24 cellular contexts compared by ENCODE assay signal in the genomic region with DNA sequence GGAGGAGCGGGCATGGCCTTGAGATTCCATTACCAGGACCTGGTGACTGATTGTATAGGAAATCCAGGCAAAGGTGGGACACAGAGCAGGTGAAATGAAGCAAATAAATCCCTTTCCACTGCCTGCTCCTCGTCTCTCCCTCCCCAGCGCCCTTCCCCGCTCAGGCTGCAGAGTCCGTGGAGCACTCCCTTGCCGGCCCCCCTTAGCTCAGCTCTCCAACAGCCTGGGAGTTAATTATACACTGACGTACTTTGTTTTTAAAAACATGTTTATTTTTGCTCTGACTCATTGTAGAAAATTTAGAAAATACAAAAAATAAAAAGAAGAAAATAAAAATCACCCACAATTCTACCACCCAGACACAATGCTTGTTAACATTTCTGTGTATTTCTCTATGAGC.
DNase-seq lines count a peak whose midpoint lies in the region; ATAC-seq and TF ChIP-seq lines count a peak whose summit lies in the region.
"Had no signal": no experiment of that assay in that cellular context is flagged by ENCODE, and none has a peak within 500 bp of the region (broad histone marks: within the 10 kb centered on the region; RNA-seq: fewer than 3 reads in every experiment).

No MANE protein-coding gene starts in this region.

- peaks cover 4 to 87% of the 10 kb centered on the region in 2 experiments for H3K27me3 ChIP-seq in mesenchymal stem cell (ENCODE audit: control insufficient read depth in 1 of 2, insufficient read depth in 1 of 2, low read length in 2 of 2)
- H3K27me3 ChIP-seq in upper lobe of right lung = no peaks in the 10 kb centered on the region

- H3K23ac ChIP-seq in mesenchymal stem cell (ENCODE audit: low read length in 2 of 2) = peak overlapping the region in 1 of 2 experiments; percentile 10

- H4K91ac ChIP-seq in mesenchymal stem cell (ENCODE audit: low read length) = no peak overlapping the region

- intact Hi-C loops in upper lobe of right lung (cut with DNase I) = no loop called here
- intact Hi-C loops in activated CD4-positive, alpha-beta memory T cell treated with anti-CD3 and anti-CD28 coated beads for 36 hours (cut with micrococcal nuclease) = no loop called here

- no peak overlapping the region for H4K8ac ChIP-seq in mesenchymal stem cell (ENCODE audit: low read length)

- no peak for ATAC-seq in upper lobe of right lung

- 44% methylated on average over 4 of the region's 7 CpGs for WGBS in mesenchymal stem cell

- no peak for TF ChIP-seq CTCF in upper lobe of right lung (IDR thresholded peaks at IDR 0.05)

- H3K9me3 Mint-ChIP-seq in activated naive CD4-positive, alpha-beta T cell treated with anti-CD3 and anti-CD28 coated beads, Interleukin-2, amount 10 ng/mL, durations not matched to agents 7 days and 5 days = no peaks in the 10 kb centered on the region
- H3K9me3 Mint-ChIP-seq in activated CD4-positive, alpha-beta memory T cell treated with anti-CD3 and anti-CD28 coated beads for 36 hours = no peaks in the 10 kb centered on the region
- H3K9me3 Mint-ChIP-seq: activated naive CD4-positive, alpha-beta T cell treated with anti-CD3 and anti-CD28 coated beads, Interleukin-2, amount 50 U/mL, for 24 hours had no signal

- H3K27ac ChIP-seq in mesenchymal stem cell (ENCODE audit: low read length, poor library complexity, severe bottlenecking) (no peak overlapping the region), upper lobe of right lung (no peak overlapping the region)
- H3K27ac ChIP-seq: neutrophil, SJCRH30 had no signal

- H3K18ac ChIP-seq in mesenchymal stem cell (ENCODE audit: low read depth in 1 of 2, low read length in 2 of 2) = no peak overlapping the region

- H3K4me1 Mint-ChIP-seq in activated naive CD4-positive, alpha-beta T cell treated with anti-CD3 and anti-CD28 coated beads, Interleukin-2, amount 10 ng/mL, durations not matched to agents 7 days and 5 days = peaks cover 6% of the 10 kb centered on the region
- no peaks in the 10 kb centered on the region for H3K4me1 Mint-ChIP-seq in activated CD4-positive, alpha-beta memory T cell treated with anti-CD3 and anti-CD28 coated beads for 36 hours (ENCODE audit: low read depth)
- H3K4me1 Mint-ChIP-seq: activated naive CD4-positive, alpha-beta T cell treated with anti-CD3 and anti-CD28 coated beads, Interleukin-2, amount 50 U/mL, for 24 hours had no signal

- no peak overlapping the region for H2BK120ac ChIP-seq in mesenchymal stem cell (ENCODE audit: low read depth, low read length)

- no peak overlapping the region for H2AK5ac ChIP-seq in mesenchymal stem cell (ENCODE audit: low read length, severe bottlenecking)

- peak overlapping the region in 1 of 2 experiments; percentile 67 for H3K4ac ChIP-seq in mesenchymal stem cell (ENCODE audit: low read depth in 1 of 2, low read length in 2 of 2)

- H3K79me1 ChIP-seq in mesenchymal stem cell (replicated peaks; ENCODE audit: low read length, poor library complexity, severe bottlenecking) = no peaks in the 10 kb centered on the region

- no peak overlapping the region for H3K4me3 Mint-ChIP-seq in activated naive CD4-positive, alpha-beta T cell treated with anti-CD3 and anti-CD28 coated beads, Interleukin-2, amount 10 ng/mL, durations not matched to agents 7 days and 5 days
- no peak overlapping the region for H3K4me3 Mint-ChIP-seq in activated CD4-positive, alpha-beta memory T cell treated with anti-CD3 and anti-CD28 coated beads for 36 hours
- H3K4me3 Mint-ChIP-seq: activated naive CD4-positive, alpha-beta T cell treated with anti-CD3 and anti-CD28 coated beads, Interleukin-2, amount 50 U/mL, for 24 hours had no signal

- CTCF ChIA-PET in activated naive CD4-positive, alpha-beta T cell treated with anti-CD3 and anti-CD28 coated beads, Interleukin-2, amount 10 ng/mL, durations not matched to agents 7 days and 5 days (lab: Charles Lee) = interaction anchor here (0.6 to 2.1 kb wide), 4 partner anchors 13 to 1311 kb away, joined by 3 to 5 read pairs (median 4); a partner anchor contains a TSS
- CTCF ChIA-PET in activated CD4-positive, alpha-beta memory T cell treated with anti-CD3 and anti-CD28 coated beads for 36 hours (lab: Charles Lee) = interaction anchor here (1.5 kb wide), 1 partner anchor 61 kb away, joined by 3 read pairs; no protein-coding TSS in a partner anchor

- DNase-seq in activated naive CD4-positive, alpha-beta T cell treated with anti-CD3 and anti-CD28 coated beads, Interleukin-2, amount 10 ng/mL, durations not matched to agents 7 days and 5 days = peak; percentile 3
- DNase-seq in activated naive CD4-positive, alpha-beta T cell treated with Interleukin-2 at 50 U/mL for 16 hours = no peak
- DNase-seq in astrocyte of the hippocampus (ENCODE audit: low read depth, low spot score) (peak; percentile 44), mesenchymal stem cell (peak; percentile 60), upper lobe of right lung (peak; percentile 19), putamen (ENCODE audit: low spot score) (no peak)
- DNase-seq in stimulated activated CD4-positive, alpha-beta T cell treated with anti-CD3 and anti-CD28 coated beads, Interleukin-1b, Interleukin-23, amount 100 ng/mL, for 48 hours = no peak
- no peak for DNase-seq in activated CD4-positive, alpha-beta memory T cell treated with anti-CD3 and anti-CD28 coated beads for 36 hours
- DNase-seq: activated T-cell treated with anti-CD3 and anti-CD28 coated beads, Interleukin-2, amount 50 U/mL, for 48 hours; AML-193; central memory CD4-positive, alpha-beta T cell; dermis blood vessel endothelial cell; DMS53; glutamatergic neuron; kidney glomerular epithelial cell; NCI-H1092 treated with DMSO at 0.1 percent for 48 hours; NCI-H2081; NCI-H510A treated with DMSO at 0.1 percent for 48 hours; NK-92 treated with Interleukin-12 subunit alpha and Interleukin-12 subunit beta, amount 100 ng/mL, for 24 hours; SJCRH30; T-helper 1 cell had no signal

- H3K9me3 ChIP-seq in mesenchymal stem cell (ENCODE audit: control insufficient read depth, low read length) (no peaks in the 10 kb centered on the region), upper lobe of right lung (no peaks in the 10 kb centered on the region)
- H3K9me3 ChIP-seq: HAP-1, neutrophil, SJCRH30 had no signal

- peaks cover 10% of the 10 kb centered on the region for H3K4me1 ChIP-seq in mesenchymal stem cell (ENCODE audit: control insufficient read depth, insufficient read depth, low read depth, low read length)
- no peaks in the 10 kb centered on the region for H3K4me1 ChIP-seq in upper lobe of right lung
- H3K4me1 ChIP-seq: HAP-1, SJCRH30 had no signal

- H2BK5ac ChIP-seq in mesenchymal stem cell (ENCODE audit: low read depth, low read length, poor library complexity, severe bottlenecking) = no peak overlapping the region

- peak overlapping the region in 1 of 2 experiments; percentile 26 for H3K4me3 ChIP-seq in mesenchymal stem cell (ENCODE audit: insufficient read depth in 1 of 2, low read depth in 1 of 2, low read length in 2 of 2)
- H3K4me3 ChIP-seq in upper lobe of right lung = no peak overlapping the region
- H3K4me3 ChIP-seq: HAP-1, SJCRH30 had no signal

- no peak overlapping the region for H3K14ac ChIP-seq in mesenchymal stem cell (ENCODE audit: low read length in 2 of 2)

- H3K27ac Mint-ChIP-seq in activated naive CD4-positive, alpha-beta T cell treated with anti-CD3 and anti-CD28 coated beads, Interleukin-2, amount 10 ng/mL, durations not matched to agents 7 days and 5 days = no peak overlapping the region
- no peak overlapping the region for H3K27ac Mint-ChIP-seq in activated CD4-positive, alpha-beta memory T cell treated with anti-CD3 and anti-CD28 coated beads for 36 hours
- H3K27ac Mint-ChIP-seq: activated naive CD4-positive, alpha-beta T cell treated with anti-CD3 and anti-CD28 coated beads, Interleukin-2, amount 50 U/mL, for 24 hours had no signal

- no peak overlapping the region for H3K4me2 ChIP-seq in mesenchymal stem cell (ENCODE audit: low read length, poor library complexity, severe bottlenecking)

- H2BK12ac ChIP-seq in mesenchymal stem cell (ENCODE audit: low read length in 2 of 2) = no peak overlapping the region

- H3K27me3 Mint-ChIP-seq in activated naive CD4-positive, alpha-beta T cell treated with anti-CD3 and anti-CD28 coated beads, Interleukin-2, amount 10 ng/mL, durations not matched to agents 7 days and 5 days = peaks cover 42% of the 10 kb centered on the region
- peaks cover 11% of the 10 kb centered on the region for H3K27me3 Mint-ChIP-seq in activated CD4-positive, alpha-beta memory T cell treated with anti-CD3 and anti-CD28 coated beads for 36 hours

- H2AFZ ChIP-seq in mesenchymal stem cell (ENCODE audit: low read depth, low read length) = no peak overlapping the region

- no peak overlapping the region for H2BK15ac ChIP-seq in mesenchymal stem cell (ENCODE audit: low read depth, poor library complexity, severe bottlenecking)

- no peaks in the 10 kb centered on the region for H3K36me3 ChIP-seq in mesenchymal stem cell (ENCODE audit: control insufficient read depth in 1 of 2, insufficient read depth in 2 of 2, low read depth in 1 of 2, low read length in 2 of 2)
- no peaks in the 10 kb centered on the region for H3K36me3 ChIP-seq in upper lobe of right lung
- H3K36me3 ChIP-seq: HAP-1, neutrophil, SJCRH30 had no signal

- POLR2A ChIA-PET in activated CD4-positive, alpha-beta memory T cell treated with anti-CD3 and anti-CD28 coated beads for 36 hours (lab: Charles Lee) = no interaction called here

- no peaks in the 10 kb centered on the region for H3K36me3 Mint-ChIP-seq in activated naive CD4-positive, alpha-beta T cell treated with anti-CD3 and anti-CD28 coated beads, Interleukin-2, amount 10 ng/mL, durations not matched to agents 7 days and 5 days
- H3K36me3 Mint-ChIP-seq in activated CD4-positive, alpha-beta memory T cell treated with anti-CD3 and anti-CD28 coated beads for 36 hours = no peaks in the 10 kb centered on the region
- H3K36me3 Mint-ChIP-seq: activated naive CD4-positive, alpha-beta T cell treated with anti-CD3 and anti-CD28 coated beads, Interleukin-2, amount 50 U/mL, for 24 hours had no signal

- H3K9ac ChIP-seq in mesenchymal stem cell (ENCODE audit: low read length) = no peak overlapping the region

Comparison
In these comparisons a context has a peak if more than half of its experiments do, and no peak if none do; other contexts are left out.
1. DNase-seq: peak in activated naive CD4-positive, alpha-beta T cell treated with anti-CD3 and anti-CD28 coated beads, Interleukin-2, amount 10 ng/mL, durations not matched to agents 7 days and 5 days (single experiment), astrocyte of the hippocampus (single experiment), mesenchymal stem cell (single experiment) and upper lobe of right lung (single experiment); none in activated naive CD4-positive, alpha-beta T cell treated with Interleukin-2 at 50 U/mL for 16 hours (single experiment), stimulated activated CD4-positive, alpha-beta T cell treated with anti-CD3 and anti-CD28 coated beads, Interleukin-1b, Interleukin-23, amount 100 ng/mL, for 48 hours (single experiment), activated CD4-positive, alpha-beta memory T cell treated with anti-CD3 and anti-CD28 coated beads for 36 hours (single experiment) and putamen (single experiment).